In genomic region chr14:28294834-28295440, GRCh38 we compare ENCODE assay signal across 10 cellular contexts.
DNase-seq lines count a peak whose midpoint lies in the region; ATAC-seq and TF ChIP-seq lines count a peak whose summit lies in the region.
"Had no signal": no experiment of that assay in that cellular context is flagged by ENCODE, and none has a peak within 500 bp of the region (broad histone marks: within the 10 kb centered on the region; RNA-seq: fewer than 3 reads in every experiment).

No MANE protein-coding gene starts in this region.

- WGBS in esophagus muscularis mucosa: 53% methylated on average over 6 of the region's 6 CpGs

- no peaks in the 10 kb centered on the region for H3K36me3 Mint-ChIP-seq in activated T-helper 2 cell treated with anti-CD3 and anti-CD28 coated beads, Interferon-gamma antibody, Interleukin-2, Interleukin-4, amounts not matched to agents 10 μg/mL and 5 μg/mL and 100 μg/mL, durations not matched to agents 14 hours and 24 hours and 36 hours (ENCODE audit: low read depth)
- H3K36me3 Mint-ChIP-seq in activated naive CD8-positive, alpha-beta T cell treated with anti-CD3 and anti-CD28 coated beads, Interleukin-2, amount 50 U/mL, for 24 hours (ENCODE audit: low read depth): no peaks in the 10 kb centered on the region

- H3K36me3 ChIP-seq in esophagus muscularis mucosa: no peaks in the 10 kb centered on the region

- no peak overlapping the region for H3K27ac Mint-ChIP-seq in activated T-helper 2 cell treated with anti-CD3 and anti-CD28 coated beads, Interferon-gamma antibody, Interleukin-2, Interleukin-4, amounts not matched to agents 10 μg/mL and 5 μg/mL and 100 μg/mL, durations not matched to agents 14 hours and 24 hours and 36 hours
- no peak overlapping the region for H3K27ac Mint-ChIP-seq in activated naive CD8-positive, alpha-beta T cell treated with anti-CD3 and anti-CD28 coated beads, Interleukin-2, amount 50 U/mL, for 24 hours
- H3K27ac Mint-ChIP-seq: activated CD4-positive, alpha-beta T cell treated with anti-CD3 and anti-CD28 coated beads, Interleukin-2, amount 10 ng/mL, durations not matched to agents 24 days and 14 days had no signal

- H3K27me3 ChIP-seq in esophagus muscularis mucosa: no peaks in the 10 kb centered on the region

- peaks cover 72% of the 10 kb centered on the region for H3K9me3 Mint-ChIP-seq in activated T-helper 2 cell treated with anti-CD3 and anti-CD28 coated beads, Interferon-gamma antibody, Interleukin-2, Interleukin-4, amounts not matched to agents 10 μg/mL and 5 μg/mL and 100 μg/mL, durations not matched to agents 14 hours and 24 hours and 36 hours
- peaks cover 37% of the 10 kb centered on the region for H3K9me3 Mint-ChIP-seq in activated naive CD8-positive, alpha-beta T cell treated with anti-CD3 and anti-CD28 coated beads, Interleukin-2, amount 50 U/mL, for 24 hours

- H3K4me3 ChIP-seq in esophagus muscularis mucosa: no peak overlapping the region

- no peak overlapping the region for H3K4me3 Mint-ChIP-seq in activated T-helper 2 cell treated with anti-CD3 and anti-CD28 coated beads, Interferon-gamma antibody, Interleukin-2, Interleukin-4, amounts not matched to agents 10 μg/mL and 5 μg/mL and 100 μg/mL, durations not matched to agents 14 hours and 24 hours and 36 hours (ENCODE audit: low read depth)
- H3K4me3 Mint-ChIP-seq in activated naive CD8-positive, alpha-beta T cell treated with anti-CD3 and anti-CD28 coated beads, Interleukin-2, amount 50 U/mL, for 24 hours: no peak overlapping the region
- H3K4me3 Mint-ChIP-seq: activated CD4-positive, alpha-beta T cell treated with anti-CD3 and anti-CD28 coated beads, Interleukin-2, amount 10 ng/mL, durations not matched to agents 24 days and 14 days had no signal

- ATAC-seq in activated naive CD8-positive, alpha-beta T cell treated with anti-CD3 and anti-CD28 coated beads, Interleukin-2, amount 50 U/mL, for 24 hours: no peak

- TF ChIP-seq EP300 in esophagus muscularis mucosa (IDR thresholded peaks at IDR 0.05): no peak

- TF ChIP-seq CTCF in esophagus muscularis mucosa (IDR thresholded peaks at IDR 0.05): no peak

- DNase-seq in D341Med (ENCODE audit: low spot score) (peak; percentile 36), KBM-7 (peak; percentile 64), SW480 (ENCODE audit: low spot score) (peak; percentile 46), iPS-NIHi11 (ENCODE audit: low spot score) (peak; percentile 52), esophagus muscularis mucosa (ENCODE audit: extremely low spot score) (no peak)
- DNase-seq in activated T-helper 2 cell treated with anti-CD3 and anti-CD28 coated beads, Interferon-gamma antibody, Interleukin-2, Interleukin-4, amounts not matched to agents 10 μg/mL and 5 μg/mL and 100 μg/mL, durations not matched to agents 14 hours and 24 hours and 36 hours (ENCODE audit: low spot score): no peak
- no peak for DNase-seq in activated CD4-positive, CD25-positive, alpha-beta regulatory T cell (lab: John Stamatoyannopoulos, UW)
- no peak for DNase-seq in activated naive CD8-positive, alpha-beta T cell treated with anti-CD3 and anti-CD28 coated beads, Interleukin-2, amount 50 U/mL, for 24 hours
- DNase-seq: activated CD4-positive, alpha-beta T cell treated with anti-CD3 and anti-CD28 coated beads, Interleukin-2, amount 10 ng/mL, durations not matched to agents 24 days and 14 days; mesenchymal stem cell had no signal

- in situ Hi-C loops in KBM-7 (cut with MboI; ENCODE audit: low pct_unique_long_range_greater_than_20kb, low sequenced_read_pairs): no loop called here

- no peaks in the 10 kb centered on the region for H3K27me3 Mint-ChIP-seq in activated T-helper 2 cell treated with anti-CD3 and anti-CD28 coated beads, Interferon-gamma antibody, Interleukin-2, Interleukin-4, amounts not matched to agents 10 μg/mL and 5 μg/mL and 100 μg/mL, durations not matched to agents 14 hours and 24 hours and 36 hours (ENCODE audit: low read depth)
- no peaks in the 10 kb centered on the region for H3K27me3 Mint-ChIP-seq in activated naive CD8-positive, alpha-beta T cell treated with anti-CD3 and anti-CD28 coated beads, Interleukin-2, amount 50 U/mL, for 24 hours
- H3K27me3 Mint-ChIP-seq: activated CD4-positive, alpha-beta T cell treated with anti-CD3 and anti-CD28 coated beads, Interleukin-2, amount 10 ng/mL, durations not matched to agents 24 days and 14 days had no signal

- H3K4me1 Mint-ChIP-seq in activated T-helper 2 cell treated with anti-CD3 and anti-CD28 coated beads, Interferon-gamma antibody, Interleukin-2, Interleukin-4, amounts not matched to agents 10 μg/mL and 5 μg/mL and 100 μg/mL, durations not matched to agents 14 hours and 24 hours and 36 hours (ENCODE audit: low read depth): no peaks in the 10 kb centered on the region
- H3K4me1 Mint-ChIP-seq in activated naive CD8-positive, alpha-beta T cell treated with anti-CD3 and anti-CD28 coated beads, Interleukin-2, amount 50 U/mL, for 24 hours: no peaks in the 10 kb centered on the region
- H3K4me1 Mint-ChIP-seq: activated CD4-positive, alpha-beta T cell treated with anti-CD3 and anti-CD28 coated beads, Interleukin-2, amount 10 ng/mL, durations not matched to agents 24 days and 14 days had no signal

- peaks cover 0 to 19% (median 0%) of the 10 kb centered on the region in 4 donors for H3K9me3 ChIP-seq in esophagus muscularis mucosa

- no peak for TF ChIP-seq POLR2A in esophagus muscularis mucosa (IDR thresholded peaks at IDR 0.05; ENCODE audit: low read depth)

- no peak overlapping the region for H3K27ac ChIP-seq in esophagus muscularis mucosa (replicated peaks in 1 of 4)

- intact Hi-C loops in activated T-helper 2 cell treated with anti-CD3 and anti-CD28 coated beads, Interferon-gamma antibody, Interleukin-2, Interleukin-4, amounts not matched to agents 10 μg/mL and 5 μg/mL and 100 μg/mL, durations not matched to agents 14 hours and 24 hours and 36 hours (cut with micrococcal nuclease): no loop called here
- intact Hi-C loops in esophagus muscularis mucosa (cut with DNase I): no loop called here

- no peaks in the 10 kb centered on the region for H3K4me1 ChIP-seq in esophagus muscularis mucosa

Comparison
In these comparisons a context has a peak if more than half of its experiments do, and no peak if none do; other contexts are left out.
1. DNase-seq: peak in D341Med (single experiment), KBM-7 (single experiment), SW480 (single experiment) and iPS-NIHi11 (single experiment); none in activated T-helper 2 cell treated with anti-CD3 and anti-CD28 coated beads, Interferon-gamma antibody, Interleukin-2, Interleukin-4, amounts not matched to agents 10 μg/mL and 5 μg/mL and 100 μg/mL, durations not matched to agents 14 hours and 24 hours and 36 hours (single experiment), activated CD4-positive, CD25-positive, alpha-beta regulatory T cell (0 of 4), esophagus muscularis mucosa (single experiment) and activated naive CD8-positive, alpha-beta T cell treated with anti-CD3 and anti-CD28 coated beads, Interleukin-2, amount 50 U/mL, for 24 hours (single experiment).